ENCODE assay signal across 17 cellular contexts in the genomic region with DNA sequence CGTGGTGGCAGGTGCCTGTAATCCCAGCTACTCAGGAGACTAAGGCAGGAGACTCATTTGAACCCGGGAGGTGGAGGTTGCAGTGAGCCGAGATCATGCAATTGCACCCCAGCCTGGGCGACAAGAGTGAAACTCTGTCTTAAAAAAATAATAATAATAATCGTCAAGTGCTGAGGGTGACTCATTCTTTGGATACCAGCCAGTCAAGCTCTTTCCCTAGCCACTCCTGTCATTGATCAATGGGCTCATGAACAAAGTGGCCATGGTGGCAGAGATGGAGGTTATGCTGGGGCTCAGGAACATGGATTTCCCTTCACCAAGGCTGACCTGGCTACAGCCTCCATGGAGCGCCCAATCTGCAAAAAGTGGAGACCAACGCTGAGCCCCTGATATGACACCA.
"Had no signal": no experiment of that assay in that cellular context is flagged by ENCODE, and none has a peak within 500 bp of the region (broad histone marks: within the 10 kb centered on the region; RNA-seq: fewer than 3 reads in every experiment).

No MANE protein-coding gene starts in this region.

- FAIRE-seq: islet of Langerhans had no signal

- H3K36me3 Mint-ChIP-seq: activated naive CD8-positive, alpha-beta T cell treated with anti-CD3 and anti-CD28 coated beads, Interleukin-2, amount 10 ng/mL, durations not matched to agents 7 days and 5 days; natural killer cell treated with Interleukin-12 subunit alpha and Interleukin-12 subunit beta and Interleukin-15 and Interleukin-18, amount 100 ng/mL, for 72 hours; stimulated activated effector memory CD8-positive, alpha-beta T cell treated with anti-CD3 and anti-CD28 coated beads, Interleukin-12 subunit alpha, Interleukin-12 subunit beta, amount 100 ng/mL, for 72 hours had no signal

- H3K9me3 ChIP-seq: gastroesophageal sphincter, thoracic aorta had no signal

- H3K27ac Mint-ChIP-seq: activated B cell treated with CpG ODN at 0.5 μM for 24 hours; activated naive CD8-positive, alpha-beta T cell treated with anti-CD3 and anti-CD28 coated beads, Interleukin-2, amount 10 ng/mL, durations not matched to agents 7 days and 5 days; natural killer cell treated with Interleukin-12 subunit alpha and Interleukin-12 subunit beta and Interleukin-15 and Interleukin-18, amount 100 ng/mL, for 72 hours; stimulated activated effector memory CD8-positive, alpha-beta T cell treated with anti-CD3 and anti-CD28 coated beads, Interleukin-12 subunit alpha, Interleukin-12 subunit beta, amount 100 ng/mL, for 72 hours had no signal

- H3K27me3 ChIP-seq: gastroesophageal sphincter, heart right ventricle had no signal

- H3K4me3 Mint-ChIP-seq: activated B cell treated with CpG ODN at 0.5 μM for 24 hours; activated naive CD8-positive, alpha-beta T cell treated with anti-CD3 and anti-CD28 coated beads, Interleukin-2, amount 10 ng/mL, durations not matched to agents 7 days and 5 days; natural killer cell treated with Interleukin-12 subunit alpha and Interleukin-12 subunit beta and Interleukin-15 and Interleukin-18, amount 100 ng/mL, for 72 hours; stimulated activated effector memory CD8-positive, alpha-beta T cell treated with anti-CD3 and anti-CD28 coated beads, Interleukin-12 subunit alpha, Interleukin-12 subunit beta, amount 100 ng/mL, for 72 hours had no signal

- ATAC-seq: gastroesophageal sphincter; heart right ventricle; natural killer cell treated with Interleukin-12 subunit alpha and Interleukin-12 subunit beta and Interleukin-15 and Interleukin-18, amount 100 ng/mL, for 72 hours; stimulated activated effector memory CD8-positive, alpha-beta T cell treated with anti-CD3 and anti-CD28 coated beads, Interleukin-12 subunit alpha, Interleukin-12 subunit beta, amount 100 ng/mL, for 72 hours had no signal

- H3K9me3 Mint-ChIP-seq: natural killer cell treated with Interleukin-12 subunit alpha and Interleukin-12 subunit beta and Interleukin-15 and Interleukin-18, amount 100 ng/mL, for 72 hours; stimulated activated effector memory CD8-positive, alpha-beta T cell treated with anti-CD3 and anti-CD28 coated beads, Interleukin-12 subunit alpha, Interleukin-12 subunit beta, amount 100 ng/mL, for 72 hours had no signal

- H3K4me1 ChIP-seq: gastroesophageal sphincter had no signal

- H3K4me3 ChIP-seq: gastroesophageal sphincter, heart right ventricle, thoracic aorta had no signal

- DNase-seq: activated B cell treated with CpG ODN at 0.5 μM for 24 hours; activated CD4-positive, alpha-beta T cell treated with anti-CD3 and anti-CD28 coated beads, Interleukin-2, amount 50 U/mL, for 1 hour; activated CD8-positive, alpha-beta memory T cell treated with anti-CD3 and anti-CD28 coated beads for 24 hours; activated naive CD4-positive, alpha-beta T cell; activated naive CD8-positive, alpha-beta T cell treated with anti-CD3 and anti-CD28 coated beads, Interleukin-2, amount 10 ng/mL, durations not matched to agents 7 days and 5 days; activated T-cell treated with anti-CD3 and anti-CD28 coated beads for 4 hours; heart right ventricle; posterior cingulate gyrus; retina; stimulated activated CD4-positive, alpha-beta T cell treated with anti-CD3 and anti-CD28 coated beads, Interleukin-12 subunit alpha, Interleukin-12 subunit beta, amount 100 ng/mL, for 4 hours; stimulated activated CD4-positive, alpha-beta T cell treated with anti-CD3 and anti-CD28 coated beads, Interleukin-2, amount 100 ng/mL, for 24 hours; SW 1271 had no signal

- H3K4me1 Mint-ChIP-seq: activated B cell treated with CpG ODN at 0.5 μM for 24 hours had no signal

- H3K27ac ChIP-seq: gastroesophageal sphincter, heart right ventricle had no signal

- H3K36me3 ChIP-seq: gastroesophageal sphincter, heart right ventricle, thoracic aorta had no signal
